14 cellular contexts compared by ENCODE assay signal in the genomic region with DNA sequence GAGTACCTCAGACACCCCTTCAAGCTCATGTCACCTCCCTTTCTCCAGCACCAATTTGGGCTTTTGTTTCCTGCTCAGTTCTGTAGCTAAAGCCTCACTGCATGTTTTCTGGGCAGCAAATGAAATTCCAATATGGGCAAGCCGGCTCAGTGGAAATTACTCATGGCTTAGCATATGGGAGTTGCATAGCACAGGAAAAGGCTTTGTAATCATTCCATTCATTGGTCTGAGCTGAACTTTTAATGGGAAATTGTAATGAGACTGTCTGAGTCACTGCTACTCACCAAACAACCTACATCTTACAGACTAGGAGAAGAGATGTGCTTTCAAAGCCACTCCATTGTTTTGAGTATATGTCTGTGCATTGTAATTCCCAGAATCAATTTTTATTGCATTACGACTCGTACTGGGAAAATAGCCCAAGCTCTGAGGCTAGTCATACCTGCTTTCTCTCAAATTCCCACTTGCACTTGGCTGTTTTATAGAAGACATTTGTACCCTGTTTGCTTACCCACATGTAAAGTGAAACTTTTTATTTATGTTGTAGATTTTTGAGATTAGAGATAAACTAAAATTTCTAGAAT.
DNase-seq lines count a peak whose midpoint lies in the region; ATAC-seq lines count a peak whose summit lies in the region.
"Had no signal": no experiment of that assay in that cellular context is flagged by ENCODE, and none has a peak within 500 bp of the region (broad histone marks: within the 10 kb centered on the region; RNA-seq: fewer than 3 reads in every experiment).

No MANE protein-coding gene starts in this region.

- peak overlapping the region; percentile 72 for H3K27ac ChIP-seq in epithelial cell of prostate
- H3K27ac ChIP-seq: KMS-11, SK-N-MC had no signal

- no peaks in the 10 kb centered on the region for H3K27me3 Mint-ChIP-seq in T-cell

- no peak overlapping the region for H3K4me3 Mint-ChIP-seq in T-cell
- H3K4me3 Mint-ChIP-seq: activated CD8-positive, alpha-beta T cell treated with anti-CD3 and anti-CD28 coated beads, Interleukin-2, amount 10 ng/mL, durations not matched to agents 7 days and 5 days had no signal

- H3K27me3 ChIP-seq in neuron (ENCODE audit: insufficient read depth, low read length) = no peaks in the 10 kb centered on the region

- H3K4me1 ChIP-seq in neuron (ENCODE audit: insufficient read depth, low read length) = peaks cover 3% of the 10 kb centered on the region

- CTCF ChIA-PET in T-cell (lab: Charles Lee) = interaction anchor here in 1 of 2 donors (0.5 kb wide), 1 partner anchor 115 kb away, joined by 5 read pairs; no protein-coding TSS in a partner anchor

- no peaks in the 10 kb centered on the region for H3K9me3 ChIP-seq in neuron (ENCODE audit: low read length)

- peak overlapping the region; percentile 26 for H2AFZ ChIP-seq in neuron (ENCODE audit: low read depth, low read length)

- H3K9me3 Mint-ChIP-seq in T-cell = peaks cover 2 to 7% (median 4%) of the 10 kb centered on the region in 3 donors

- no peaks in the 10 kb centered on the region for H3K36me3 ChIP-seq in neuron (ENCODE audit: insufficient read depth, low read length)

- no peak for ATAC-seq in T-cell (replicated peaks in 1 of 4)
- no peak for ATAC-seq in GM18519 (IDR thresholded peaks at IDR 0.05; ENCODE audit: low FRiP score, unreplicated experiment)
- ATAC-seq: activated CD8-positive, alpha-beta T cell treated with anti-CD3 and anti-CD28 coated beads, Interleukin-2, amount 10 ng/mL, durations not matched to agents 7 days and 5 days; sciatic nerve had no signal

- H3K27ac Mint-ChIP-seq in T-cell = no peak overlapping the region
- H3K27ac Mint-ChIP-seq: activated CD8-positive, alpha-beta T cell treated with anti-CD3 and anti-CD28 coated beads, Interleukin-2, amount 10 ng/mL, durations not matched to agents 7 days and 5 days had no signal

- POLR2A ChIA-PET in T-cell (lab: Charles Lee) = no interaction called here

- DNase-seq in EL (peak; percentile 89), RKO (ENCODE audit: low spot score) (peak; percentile 77), epithelial cell of prostate (ENCODE audit: low read depth, low spot score) (peak; percentile 91), NCI-H187 (lab: John Stamatoyannopoulos, UW) (no peak), T-cell (no peak), HUDEP-2 (lab: John Stamatoyannopoulos, UW; ENCODE audit: unreplicated experiment in 76 of 76) (no peak)
- DNase-seq: activated CD8-positive, alpha-beta T cell treated with anti-CD3 and anti-CD28 coated beads, Interleukin-2, amount 10 ng/mL, durations not matched to agents 7 days and 5 days; Calu3; NCI-H526 treated with DMSO at 0.1 percent for 48 hours had no signal

- H3K4me3 ChIP-seq in neuron (ENCODE audit: low read length) = no peak overlapping the region
- H3K4me3 ChIP-seq: SK-N-MC had no signal

- H3K36me3 Mint-ChIP-seq in T-cell = no peaks in the 10 kb centered on the region

- no peaks in the 10 kb centered on the region for H3K4me1 Mint-ChIP-seq in T-cell

Comparison
In these comparisons a context has a peak if more than half of its experiments do, and no peak if none do; other contexts are left out.
1. DNase-seq: peak in EL (single experiment), RKO (single experiment) and epithelial cell of prostate (single experiment); none in NCI-H187 (0 of 2), T-cell (0 of 34) and HUDEP-2 (0 of 76).